In genomic region chr16:11570258-11570657, GRCh38 we compare ENCODE assay signal across 23 cellular contexts. TPM values are rescaled to one million over a fixed set of nuclear protein-coding genes. Genes with fewer than 3 reads are reported as not detected.
A peak's percentile ranks its signal among the peaks of the same experiment; 100 is the strongest.
DNase-seq lines count a peak whose midpoint lies in the region; ATAC-seq and TF ChIP-seq lines count a peak whose summit lies in the region.
"Had no signal": no experiment of that assay in that cellular context is flagged by ENCODE, and none has a peak within 500 bp of the region (broad histone marks: within the 10 kb centered on the region; RNA-seq: fewer than 3 reads in every experiment).

No MANE protein-coding gene starts in this region.

- H3K4me3 ChIP-seq in upper lobe of right lung = no peak overlapping the region
- H3K4me3 ChIP-seq: esophagus squamous epithelium, transverse colon had no signal

- H3K27ac Mint-ChIP-seq in activated naive CD4-positive, alpha-beta T cell treated with anti-CD3 and anti-CD28 coated beads, Interleukin-2, amount 10 ng/mL, durations not matched to agents 7 days and 5 days = peak overlapping the region; percentile 75
- H3K27ac Mint-ChIP-seq in activated CD8-positive, alpha-beta T cell treated with anti-CD3 and anti-CD28 coated beads for 36 hours = peak overlapping the region; percentile 72
- H3K27ac Mint-ChIP-seq in naive thymus-derived CD8-positive, alpha-beta T cell = peak overlapping the region; percentile 61 to 99 (median 98)
- H3K27ac Mint-ChIP-seq: activated T-cell treated with anti-CD3 and anti-CD28 coated beads, Interleukin-2, amount 50 U/mL, for 72 hours had no signal

- peaks cover 26% of the 10 kb centered on the region for H3K36me3 ChIP-seq in upper lobe of right lung
- H3K36me3 ChIP-seq: transverse colon had no signal

- H3K36me3 Mint-ChIP-seq in activated naive CD4-positive, alpha-beta T cell treated with anti-CD3 and anti-CD28 coated beads, Interleukin-2, amount 10 ng/mL, durations not matched to agents 7 days and 5 days = peaks cover 54% of the 10 kb centered on the region
- peaks cover 57% of the 10 kb centered on the region for H3K36me3 Mint-ChIP-seq in activated CD8-positive, alpha-beta T cell treated with anti-CD3 and anti-CD28 coated beads for 36 hours (ENCODE audit: low read depth)
- peaks cover 5 to 65% (median 21%) of the 10 kb centered on the region in 3 donors for H3K36me3 Mint-ChIP-seq in naive thymus-derived CD8-positive, alpha-beta T cell

- H3K9me3 ChIP-seq in upper lobe of right lung = no peaks in the 10 kb centered on the region
- H3K9me3 ChIP-seq: esophagus squamous epithelium, transverse colon had no signal

- CTCF ChIA-PET in activated naive CD4-positive, alpha-beta T cell treated with anti-CD3 and anti-CD28 coated beads, Interleukin-2, amount 10 ng/mL, durations not matched to agents 7 days and 5 days (lab: Charles Lee) = no interaction called here
- CTCF ChIA-PET in activated CD8-positive, alpha-beta T cell treated with anti-CD3 and anti-CD28 coated beads for 36 hours (lab: Charles Lee) = no interaction called here

- peaks cover 63% of the 10 kb centered on the region for H3K4me1 Mint-ChIP-seq in activated naive CD4-positive, alpha-beta T cell treated with anti-CD3 and anti-CD28 coated beads, Interleukin-2, amount 10 ng/mL, durations not matched to agents 7 days and 5 days
- peaks cover 63% of the 10 kb centered on the region for H3K4me1 Mint-ChIP-seq in activated CD8-positive, alpha-beta T cell treated with anti-CD3 and anti-CD28 coated beads for 36 hours (ENCODE audit: low read depth)
- peaks cover 44 to 91% (median 87%) of the 10 kb centered on the region in 4 donors for H3K4me1 Mint-ChIP-seq in naive thymus-derived CD8-positive, alpha-beta T cell

- H3K4me3 Mint-ChIP-seq in activated naive CD4-positive, alpha-beta T cell treated with anti-CD3 and anti-CD28 coated beads, Interleukin-2, amount 10 ng/mL, durations not matched to agents 7 days and 5 days = no peak overlapping the region
- no peak overlapping the region for H3K4me3 Mint-ChIP-seq in activated CD8-positive, alpha-beta T cell treated with anti-CD3 and anti-CD28 coated beads for 36 hours
- peak overlapping the region in 8 of 10 donors; percentile 6 to 66 (median 42) for H3K4me3 Mint-ChIP-seq in naive thymus-derived CD8-positive, alpha-beta T cell
- H3K4me3 Mint-ChIP-seq: activated naive CD8-positive, alpha-beta T cell treated with anti-CD3 and anti-CD28 coated beads, Interleukin-2, amount 50 U/mL, for 24 hours; activated T-cell treated with anti-CD3 and anti-CD28 coated beads, Interleukin-2, amount 50 U/mL, for 72 hours had no signal

- H3K27me3 ChIP-seq in upper lobe of right lung = no peaks in the 10 kb centered on the region
- H3K27me3 ChIP-seq: esophagus squamous epithelium, transverse colon had no signal

- H3K4me1 ChIP-seq in upper lobe of right lung = peaks cover 27% of the 10 kb centered on the region

- DNase-seq in activated naive CD4-positive, alpha-beta T cell treated with anti-CD3 and anti-CD28 coated beads, Interleukin-2, amount 10 ng/mL, durations not matched to agents 7 days and 5 days = no peak
- no peak for DNase-seq in activated naive CD4-positive, alpha-beta T cell (lab: John Stamatoyannopoulos, UW)
- no peak for DNase-seq in activated CD8-positive, alpha-beta T cell treated with anti-CD3 and anti-CD28 coated beads for 36 hours
- no peak for DNase-seq in naive thymus-derived CD8-positive, alpha-beta T cell
- peak; percentile 35 for DNase-seq in upper lobe of right lung
- no peak for DNase-seq in A172 (ENCODE audit: low spot score)
- DNase-seq in Ammon's horn (ENCODE audit: low spot score) = no peak
- DNase-seq: activated CD4-positive, CD25-positive, alpha-beta regulatory T cell treated with anti-CD3 and anti-CD28 coated beads, Interleukin-2, amount 50 U/mL, for 72 hours; activated naive CD8-positive, alpha-beta T cell treated with anti-CD3 and anti-CD28 coated beads, Interleukin-2, amount 50 U/mL, for 24 hours; activated T-cell treated with anti-CD3 and anti-CD28 coated beads, Interleukin-2, amount 50 U/mL, for 72 hours; central memory CD4-positive, alpha-beta T cell; dermis blood vessel endothelial cell; esophagus squamous epithelium; foreskin melanocyte; mammary epithelial cell; NCI-H1048; NCI-H1694 treated with DMSO at 0.1 percent for 48 hours; retina; small intestine; T-helper 2 cell; transverse colon had no signal

- no peak for TF ChIP-seq CTCF in activated CD8-positive, alpha-beta T cell treated with anti-CD3 and anti-CD28 coated beads for 36 hours (IDR thresholded peaks at IDR 0.05)
- no peak for TF ChIP-seq CTCF in upper lobe of right lung (IDR thresholded peaks at IDR 0.05)

- ATAC-seq in activated CD8-positive, alpha-beta T cell treated with anti-CD3 and anti-CD28 coated beads for 36 hours = no peak
- ATAC-seq in naive thymus-derived CD8-positive, alpha-beta T cell = no peak
- ATAC-seq in upper lobe of right lung (no peak), HG02763 (IDR thresholded peaks at IDR 0.05; ENCODE audit: unreplicated experiment) (no peak)
- ATAC-seq: activated naive CD8-positive, alpha-beta T cell treated with anti-CD3 and anti-CD28 coated beads, Interleukin-2, amount 50 U/mL, for 24 hours; activated T-cell treated with anti-CD3 and anti-CD28 coated beads, Interleukin-2, amount 50 U/mL, for 72 hours had no signal

- H3K9me3 Mint-ChIP-seq in activated naive CD4-positive, alpha-beta T cell treated with anti-CD3 and anti-CD28 coated beads, Interleukin-2, amount 10 ng/mL, durations not matched to agents 7 days and 5 days = no peaks in the 10 kb centered on the region
- no peaks in the 10 kb centered on the region for H3K9me3 Mint-ChIP-seq in activated CD8-positive, alpha-beta T cell treated with anti-CD3 and anti-CD28 coated beads for 36 hours
- no peaks in the 10 kb centered on the region for H3K9me3 Mint-ChIP-seq in naive thymus-derived CD8-positive, alpha-beta T cell
- H3K9me3 Mint-ChIP-seq: activated naive CD8-positive, alpha-beta T cell treated with anti-CD3 and anti-CD28 coated beads, Interleukin-2, amount 50 U/mL, for 24 hours; activated T-cell treated with anti-CD3 and anti-CD28 coated beads, Interleukin-2, amount 50 U/mL, for 72 hours had no signal

- no peaks in the 10 kb centered on the region for H3K27me3 Mint-ChIP-seq in activated naive CD4-positive, alpha-beta T cell treated with anti-CD3 and anti-CD28 coated beads, Interleukin-2, amount 10 ng/mL, durations not matched to agents 7 days and 5 days
- H3K27me3 Mint-ChIP-seq in activated CD8-positive, alpha-beta T cell treated with anti-CD3 and anti-CD28 coated beads for 36 hours = no peaks in the 10 kb centered on the region
- H3K27me3 Mint-ChIP-seq in naive thymus-derived CD8-positive, alpha-beta T cell = no peaks in the 10 kb centered on the region
- H3K27me3 Mint-ChIP-seq: activated naive CD8-positive, alpha-beta T cell treated with anti-CD3 and anti-CD28 coated beads, Interleukin-2, amount 50 U/mL, for 24 hours had no signal

- intact Hi-C loops in activated CD8-positive, alpha-beta T cell treated with anti-CD3 and anti-CD28 coated beads for 36 hours (cut with micrococcal nuclease) = no loop called here
- intact Hi-C loops in upper lobe of right lung (cut with DNase I) = no loop called here

- no peak overlapping the region for H3K27ac ChIP-seq in upper lobe of right lung
- H3K27ac ChIP-seq: C4-2B had no signal

- POLR2A ChIA-PET in activated CD8-positive, alpha-beta T cell treated with anti-CD3 and anti-CD28 coated beads for 36 hours (lab: Charles Lee) = no interaction called here
- POLR2A ChIA-PET in naive thymus-derived CD8-positive, alpha-beta T cell (lab: Charles Lee) = interaction anchor here (1.0 to 1.5 kb wide), 3 partner anchors 11 to 72 kb away, joined by 3 to 4 read pairs (median 3); no protein-coding TSS in a partner anchor

RNA-seq across cellular contexts. Expression of gene LITAF, which starts 16.5 kb away (rescaled TPM):
- 100 to 1,000 TPM; 108 to 110 TPM for total RNA-seq in activated CD8-positive, alpha-beta T cell treated with anti-CD3 and anti-CD28 coated beads for 36 hours
- 100 to 1,000 TPM; 169 to 176 TPM for total RNA-seq in naive thymus-derived CD8-positive, alpha-beta T cell
- 100 to 1,000 TPM; 553 to 770 (median 597) TPM for polyA plus RNA-seq in naive thymus-derived CD8-positive, alpha-beta T cell
- total RNA-seq in upper lobe of right lung = 242 TPM
- 30.1 and 38.4 TPM in 2 replicates for total RNA-seq in A172 (2014; rRNA removed; shearing (Covaris generic))

Comparison
In these comparisons a context has a peak if more than half of its experiments do, and no peak if none do; other contexts are left out.
1. H3K4me3 Mint-ChIP-seq: peak in naive thymus-derived CD8-positive, alpha-beta T cell (8 of 10); none in activated naive CD4-positive, alpha-beta T cell treated with anti-CD3 and anti-CD28 coated beads, Interleukin-2, amount 10 ng/mL, durations not matched to agents 7 days and 5 days (single experiment) and activated CD8-positive, alpha-beta T cell treated with anti-CD3 and anti-CD28 coated beads for 36 hours (single experiment).
2. Peak in every context shown above with its lines, with median percentiles within 50 percentile points of each other: H3K27ac Mint-ChIP-seq.